In genomic region chr5:151075698-151076331, GRCh38 we compare ENCODE assay signal across 11 cellular contexts. TPM values are rescaled to one million over a fixed set of nuclear protein-coding genes. Genes with fewer than 3 reads are reported as not detected.
DNase-seq lines count a peak whose midpoint lies in the region; ATAC-seq and TF ChIP-seq lines count a peak whose summit lies in the region.
"Had no signal": no experiment of that assay in that cellular context is flagged by ENCODE, and none has a peak within 500 bp of the region (broad histone marks: within the 10 kb centered on the region; RNA-seq: fewer than 3 reads in every experiment).

No MANE protein-coding gene starts in this region.

- no peaks in the 10 kb centered on the region for H3K27me3 ChIP-seq in stomach

- no peak for TF ChIP-seq CTCF in activated CD8-positive, alpha-beta T cell treated with anti-CD3 and anti-CD28 coated beads for 36 hours (IDR thresholded peaks at IDR 0.05)
- TF ChIP-seq CTCF in stomach (IDR thresholded peaks at IDR 0.05) = no peak

- TF ChIP-seq EP300 in stomach (IDR thresholded peaks at IDR 0.05) = no peak

- H3K9me3 Mint-ChIP-seq in activated CD8-positive, alpha-beta T cell treated with anti-CD3 and anti-CD28 coated beads for 36 hours = no peaks in the 10 kb centered on the region

- H3K27me3 Mint-ChIP-seq in activated CD8-positive, alpha-beta T cell treated with anti-CD3 and anti-CD28 coated beads for 36 hours = no peaks in the 10 kb centered on the region

- peak overlapping the region; percentile 65 for H3K27ac Mint-ChIP-seq in activated CD8-positive, alpha-beta T cell treated with anti-CD3 and anti-CD28 coated beads for 36 hours

- peak overlapping the region; percentile 61 to 77 (median 67) for H3K27ac ChIP-seq in stomach

- POLR2A ChIA-PET in activated CD8-positive, alpha-beta T cell treated with anti-CD3 and anti-CD28 coated beads for 36 hours (lab: Charles Lee) = interaction anchor here (0.9 to 6.6 kb wide), 5 partner anchors 9 to 289 kb away, joined by 3 to 36 read pairs (median 3); no protein-coding TSS in a partner anchor

- CTCF ChIA-PET in activated CD8-positive, alpha-beta T cell treated with anti-CD3 and anti-CD28 coated beads for 36 hours (lab: Charles Lee) = interaction anchor here (1.0 to 1.8 kb wide), 5 partner anchors 14 to 40 kb away, joined by 3 to 10 read pairs (median 4); no protein-coding TSS in a partner anchor

- intact Hi-C loops in activated CD8-positive, alpha-beta T cell treated with anti-CD3 and anti-CD28 coated beads for 36 hours (cut with micrococcal nuclease) = no loop called here
- intact Hi-C loops in stomach (cut with DNase I; ENCODE audit: low total_unique reads) = no loop called here

- peak; percentile 73 for DNase-seq in activated effector memory CD4-positive, alpha-beta T cell treated with anti-CD3 and anti-CD28 coated beads, Interleukin-2, amount 50 U/mL, for 16 hours
- DNase-seq in activated effector memory CD4-positive, alpha-beta T cell treated with Interleukin-2 at 50 U/mL for 16 hours = no peak
- no peak for DNase-seq in activated CD8-positive, alpha-beta T cell treated with anti-CD3 and anti-CD28 coated beads for 36 hours
- DNase-seq in islet precursor cell (peak; percentile 87), stomach (peak; percentile 73), NCI-H2029 treated with DMSO at 0.1 percent for 48 hours (lab: John Stamatoyannopoulos, UW) (no peak), COLO829 (ENCODE audit: low spot score) (no peak)
- DNase-seq: activated CD4-positive, alpha-beta T cell treated with anti-CD3 and anti-CD28 coated beads for 4 hours; GOT3; NCI-H1105 had no signal

- H3K4me1 Mint-ChIP-seq in activated CD8-positive, alpha-beta T cell treated with anti-CD3 and anti-CD28 coated beads for 36 hours (ENCODE audit: low read depth) = peaks cover 78% of the 10 kb centered on the region

- H3K9me3 ChIP-seq in stomach = no peaks in the 10 kb centered on the region

- peaks cover 0 to 29% (median 12%) of the 10 kb centered on the region in 4 donors for H3K36me3 ChIP-seq in stomach

- no peak for ATAC-seq in activated CD8-positive, alpha-beta T cell treated with anti-CD3 and anti-CD28 coated beads for 36 hours
- no peak for ATAC-seq in GM18502 (IDR thresholded peaks at IDR 0.05; ENCODE audit: poor library complexity, unreplicated experiment)

- peak overlapping the region; percentile 15 for H3K4me3 Mint-ChIP-seq in activated CD8-positive, alpha-beta T cell treated with anti-CD3 and anti-CD28 coated beads for 36 hours

- no peak for TF ChIP-seq POLR2A in stomach (IDR thresholded peaks at IDR 0.05)

- peaks cover 79% of the 10 kb centered on the region for H3K36me3 Mint-ChIP-seq in activated CD8-positive, alpha-beta T cell treated with anti-CD3 and anti-CD28 coated beads for 36 hours (ENCODE audit: low read depth)

- H3K4me3 ChIP-seq in stomach = no peak overlapping the region

- peaks cover 47 to 82% (median 71%) of the 10 kb centered on the region in 4 donors for H3K4me1 ChIP-seq in stomach

- WGBS in stomach, 5 donors = 57 to 70% (median 63%) methylated on average over 4 to 5 of the region's 5 CpGs

RNA-seq across cellular contexts. Expression of gene TNIP1, which starts 5.0 kb away (rescaled TPM):
- total RNA-seq in activated CD8-positive, alpha-beta T cell treated with anti-CD3 and anti-CD28 coated beads for 36 hours = 100 to 1,000 TPM; 222 TPM
- 100 to 1,000 TPM in 3 of 5 donors, 10 to 100 TPM in 2; 67.4 to 136 (median 118) TPM for total RNA-seq in stomach
- 100 to 1,000 TPM in 1 of 3 donors, 10 to 100 TPM in 2; 45.1 to 122 (median 90.8) TPM for polyA plus RNA-seq in stomach

RNA-seq across cellular contexts. Expression of gene GPX3, which starts 55.4 kb away (rescaled TPM):
- not detected for total RNA-seq in activated CD8-positive, alpha-beta T cell treated with anti-CD3 and anti-CD28 coated beads for 36 hours
- 100 to 1,000 TPM in 4 of 5 donors, 10 to 100 TPM in 1; 70.5 to 828 (median 245) TPM for total RNA-seq in stomach
- polyA plus RNA-seq in stomach = 100 to 1,000 TPM; 232 to 715 (median 360) TPM

Comparison
In these comparisons a context has a peak if more than half of its experiments do, and no peak if none do; other contexts are left out.
1. DNase-seq: peak in activated effector memory CD4-positive, alpha-beta T cell treated with anti-CD3 and anti-CD28 coated beads, Interleukin-2, amount 50 U/mL, for 16 hours (single experiment), islet precursor cell (single experiment) and stomach (single experiment); none in activated effector memory CD4-positive, alpha-beta T cell treated with Interleukin-2 at 50 U/mL for 16 hours (single experiment), activated CD8-positive, alpha-beta T cell treated with anti-CD3 and anti-CD28 coated beads for 36 hours (single experiment), NCI-H2029 treated with DMSO at 0.1 percent for 48 hours (single experiment) and COLO829 (single experiment).
2. RNA of gene GPX3, which starts 55.4 kb away (total RNA-seq): 70.5 to 828 TPM in stomach; not detected in activated CD8-positive, alpha-beta T cell treated with anti-CD3 and anti-CD28 coated beads for 36 hours; every median in the first group is over 10 times any median in the second.